11 cellular contexts compared by ENCODE assay signal in the genomic region with DNA sequence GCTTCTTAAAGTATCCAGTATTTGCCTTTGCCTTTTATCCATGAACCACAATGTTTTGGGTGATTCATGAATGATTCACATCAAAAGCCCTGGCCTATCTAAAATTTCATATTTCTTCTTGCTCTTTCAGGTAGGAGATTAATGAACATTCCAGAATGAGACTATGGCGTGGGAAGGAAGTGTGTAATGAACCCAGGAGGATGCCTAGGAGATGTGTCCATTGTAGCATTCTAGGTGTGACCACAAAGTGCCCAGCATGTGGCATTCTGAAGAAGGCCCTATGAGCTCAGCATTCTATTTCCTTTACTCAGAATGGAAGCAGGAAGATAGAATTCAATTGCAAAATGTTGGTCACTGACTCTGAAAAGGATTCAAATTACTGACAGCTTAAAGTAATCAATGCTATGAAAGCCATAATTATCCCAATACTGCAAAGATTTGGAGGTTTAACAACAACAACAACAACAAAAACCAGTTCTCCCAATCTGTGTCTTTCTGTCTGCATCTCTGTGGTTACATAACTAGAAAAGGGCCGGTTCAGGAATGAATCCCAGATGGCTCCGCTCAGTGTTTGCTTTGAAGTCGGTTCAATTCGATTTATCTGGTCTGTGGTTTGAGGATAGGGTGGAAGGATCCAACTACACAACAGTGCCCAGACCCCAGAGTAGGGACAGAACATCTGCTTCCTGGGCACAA.
A peak's percentile ranks its signal among the peaks of the same experiment; 100 is the strongest.
DNase-seq lines count a peak whose midpoint lies in the region; ATAC-seq and TF ChIP-seq lines count a peak whose summit lies in the region.
"Had no signal": no experiment of that assay in that cellular context is flagged by ENCODE, and none has a peak within 500 bp of the region (broad histone marks: within the 10 kb centered on the region; RNA-seq: fewer than 3 reads in every experiment).

No MANE protein-coding gene starts in this region.

- H3K4me2 ChIP-seq in PC-3 (ENCODE audit: low read length) (peak overlapping the region; percentile 31; the same call in 1 of the 2 replicates), skeletal muscle satellite cell (ENCODE audit: low read length) (peak overlapping the region; percentile 53)

- no peaks in the 10 kb centered on the region for H3K79me2 ChIP-seq in PC-3 (ENCODE audit: low read length)

- no peaks in the 10 kb centered on the region for H3K9me2 ChIP-seq in PC-3 (replicated peaks; ENCODE audit: low read length)

- no peaks in the 10 kb centered on the region for H4K20me1 ChIP-seq in PC-3 (ENCODE audit: low read length)

- POLR2A ChIA-PET in PC-3 (lab: Charles Lee; ENCODE audit: unreplicated experiment): interaction anchor here (0.5 to 1.0 kb wide), 4 partner anchors 43 to 228 kb away, joined by 3 to 5 read pairs (median 4); a partner anchor contains a TSS

- CTCF ChIA-PET in PC-3 (lab: Charles Lee): interaction anchor here (0.6 to 0.8 kb wide), 2 partner anchors 48 to 125 kb away, joined by 3 to 4 read pairs; no protein-coding TSS in a partner anchor

- no TSS peak for BruUV-seq in PC-3 (replicated peaks; lab: Mats Ljungman, UMichigan)

- no peak overlapping the region for H2AFZ ChIP-seq in PC-3 (ENCODE audit: low read length)

- H3K9ac ChIP-seq in PC-3 (ENCODE audit: low read length) (peak overlapping the region; percentile 40; the same call in 1 of the 2 replicates), skeletal muscle satellite cell (ENCODE audit: low read depth, low read length) (peak overlapping the region; percentile 56), colonic mucosa (ENCODE audit: low read depth in 2 of 2, low read length in 2 of 2) (no peak overlapping the region)

- H3K27me3 ChIP-seq in PC-3 (ENCODE audit: low read length) (no peaks in the 10 kb centered on the region), skeletal muscle satellite cell (ENCODE audit: control insufficient read depth, insufficient read depth, low read length) (no peaks in the 10 kb centered on the region), left lung (peaks cover 0 to 72% of the 10 kb centered on the region in 2 donors), colonic mucosa (peaks cover 4% of the 10 kb centered on the region)

- H3K4me3 ChIP-seq in PC-3 (ENCODE audit: low read length): no peak overlapping the region
- H3K4me3 ChIP-seq in epithelial cell of esophagus (ENCODE audit: low read length): no peak overlapping the region
- no peak overlapping the region for H3K4me3 ChIP-seq in skeletal muscle satellite cell (ENCODE audit: low read length)
- H3K4me3 ChIP-seq in left lung: no peak overlapping the region
- H3K4me3 ChIP-seq in colonic mucosa: no peak overlapping the region
- H3K4me3 ChIP-seq: coronary artery had no signal

- intact Hi-C loops in PC-3 (cut with micrococcal nuclease): no loop called here
- intact Hi-C loops in left lung (cut with DNase I): no loop called here
- intact Hi-C loops in colonic mucosa (cut with DNase I): no loop called here

- peaks cover 4% of the 10 kb centered on the region for H3F3A ChIP-seq in PC-3 (ENCODE audit: low read length, unreplicated experiment)

- no peaks in the 10 kb centered on the region for H3K9me3 ChIP-seq in PC-3 (ENCODE audit: low read length)
- H3K9me3 ChIP-seq in skeletal muscle satellite cell (replicated peaks; ENCODE audit: low read length): no peaks in the 10 kb centered on the region
- H3K9me3 ChIP-seq in left lung: no peaks in the 10 kb centered on the region
- no peaks in the 10 kb centered on the region for H3K9me3 ChIP-seq in colonic mucosa

- TF ChIP-seq CTCF in PC-3 (conservative IDR thresholded peaks at IDR 0.05; ENCODE audit: low read depth, low read length): no peak
- no peak for TF ChIP-seq CTCF in epithelial cell of esophagus (IDR thresholded peaks at IDR 0.05; ENCODE audit: insufficient read depth, low read depth, low read length, missing control alignments)
- TF ChIP-seq CTCF in left lung (IDR thresholded peaks at IDR 0.05): no peak
- TF ChIP-seq CTCF in colonic mucosa (IDR thresholded peaks at IDR 0.05): no peak

- H3K36me3 ChIP-seq in PC-3 (ENCODE audit: low read depth, low read length): no peaks in the 10 kb centered on the region
- no peaks in the 10 kb centered on the region for H3K36me3 ChIP-seq in skeletal muscle satellite cell (ENCODE audit: insufficient read depth, low read length)
- H3K36me3 ChIP-seq in left lung: no peaks in the 10 kb centered on the region
- no peaks in the 10 kb centered on the region for H3K36me3 ChIP-seq in colonic mucosa

- H3K27ac ChIP-seq in PC-3 (ENCODE audit: low read length) (peak overlapping the region; percentile 90), left lung (no peak overlapping the region), colonic mucosa (no peak overlapping the region)
- H3K27ac ChIP-seq: coronary artery had no signal

- H3K4me1 ChIP-seq in PC-3 (ENCODE audit: insufficient read depth, low read length) (peaks cover 19% of the 10 kb centered on the region), skeletal muscle satellite cell (ENCODE audit: control insufficient read depth, insufficient read depth, low read length) (peaks cover 12% of the 10 kb centered on the region), left lung (no peaks in the 10 kb centered on the region), colonic mucosa (no peaks in the 10 kb centered on the region)

- ATAC-seq in PC-3 (peak; percentile 98), left lung (no peak)

- peak; percentile 2 for DNase-seq in NCI-H2171 treated with DMSO at 0.1 percent for 48 hours (lab: John Stamatoyannopoulos, UW)
- no peak for DNase-seq in NCI-H2171 (lab: John Stamatoyannopoulos, UW)
- DNase-seq in PC-3: peak; percentile 89
- peak; percentile 99 for DNase-seq in epithelial cell of esophagus (ENCODE audit: low read depth)
- DNase-seq in left lung: no peak
- no peak for DNase-seq in colonic mucosa
- DNase-seq in NCI-H526 (lab: John Stamatoyannopoulos, UW): no peak
- DNase-seq: NCI-H510A; stimulated activated naive CD4-positive, alpha-beta T cell had no signal

Comparison
In these comparisons a context has a peak if more than half of its experiments do, and no peak if none do; other contexts are left out.
1. DNase-seq: peak in NCI-H2171 treated with DMSO at 0.1 percent for 48 hours (single experiment), PC-3 (single experiment) and epithelial cell of esophagus (single experiment); none in NCI-H2171 (single experiment), left lung (0 of 2), colonic mucosa (single experiment) and NCI-H526 (0 of 2).
2. H3K9ac ChIP-seq: peak in PC-3 (single experiment) and skeletal muscle satellite cell (single experiment); none in colonic mucosa (0 of 2).